Comparison of ENCODE assay signal across 22 cellular contexts in the genomic region with DNA sequence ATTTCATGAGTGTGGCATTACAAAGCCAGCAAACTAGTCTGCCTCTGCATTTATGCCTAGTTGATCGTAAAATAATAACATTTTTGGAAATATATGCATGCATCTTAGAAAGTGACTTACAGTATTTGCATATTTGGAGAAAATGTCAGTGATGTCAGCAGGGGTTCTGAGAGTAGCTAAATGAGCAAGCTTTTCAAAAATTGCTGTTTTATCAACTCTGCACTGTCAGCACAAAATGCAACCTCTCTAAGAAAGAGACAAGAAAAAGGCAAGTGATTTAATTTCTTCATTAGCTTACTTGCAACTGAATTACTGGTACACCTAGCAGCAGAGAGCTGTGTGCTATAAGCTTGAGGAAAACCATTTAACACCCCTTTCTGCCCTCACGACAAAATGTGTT.
"Had no signal": no experiment of that assay in that cellular context is flagged by ENCODE, and none has a peak within 500 bp of the region (broad histone marks: within the 10 kb centered on the region; RNA-seq: fewer than 3 reads in every experiment).

No MANE protein-coding gene starts in this region.

- DNase-seq: effector memory CD8-positive, alpha-beta T cell; gastrocnemius medialis; heart right ventricle; hypothalamus; kidney glomerular epithelial cell; mammary epithelial cell; mucosa of descending colon; naive thymus-derived CD8-positive, alpha-beta T cell; stimulated activated CD4-positive, alpha-beta T cell treated with anti-CD3 and anti-CD28 coated beads, Interleukin-2, amount 100 ng/mL, for 24 hours; stimulated activated CD4-positive, alpha-beta T cell treated with anti-CD3 and anti-CD28 coated beads, Interleukin-4, amount 100 ng/mL, for 4 hours; stimulated activated naive B cell treated with anti-CD40 and anti-IgM and Interleukin-4, amounts not matched to agents 10 μg/mL and 1 μg/mL and 100 μg/mL, for 72 hours; stimulated activated naive CD8-positive, alpha-beta T cell treated with anti-CD3 and anti-CD28 coated beads, Interleukin-15, amount 100 ng/mL, for 72 hours; testis; upper lobe of right lung had no signal

- H3K27me3 ChIP-seq: esophagus muscularis mucosa, gastrocnemius medialis, heart right ventricle, testis, tibial nerve, upper lobe of right lung, vagina had no signal

- H3K9me3 ChIP-seq: esophagus muscularis mucosa, gastrocnemius medialis, heart right ventricle, mucosa of descending colon, prostate gland, testis, tibial nerve, upper lobe of right lung, vagina had no signal

- H3K4me3 ChIP-seq: esophagus muscularis mucosa, gastrocnemius medialis, heart right ventricle, mucosa of descending colon, prostate gland, testis, tibial nerve, upper lobe of right lung, vagina had no signal

- H3K4me1 ChIP-seq: esophagus muscularis mucosa, gastrocnemius medialis, heart right ventricle, parathyroid adenoma, prostate gland, testis, tibial nerve, upper lobe of right lung, vagina had no signal

- H3K27ac ChIP-seq: epithelial cell of prostate, esophagus muscularis mucosa, gastrocnemius medialis, heart right ventricle, parathyroid adenoma, prostate gland, testis, tibial nerve, upper lobe of right lung, vagina had no signal

- H2AFZ ChIP-seq: parathyroid adenoma had no signal

- H3K79me2 ChIP-seq: parathyroid adenoma had no signal

- H3K36me3 ChIP-seq: esophagus muscularis mucosa, gastrocnemius medialis, heart right ventricle, prostate gland, tibial nerve, upper lobe of right lung, vagina had no signal

- H3K9ac ChIP-seq: parathyroid adenoma had no signal

- ATAC-seq: effector memory CD8-positive, alpha-beta T cell; gastrocnemius medialis; heart right ventricle; mucosa of descending colon; naive thymus-derived CD8-positive, alpha-beta T cell; sciatic nerve; stimulated activated naive B cell treated with anti-CD40 and anti-IgM and Interleukin-4, amounts not matched to agents 10 μg/mL and 1 μg/mL and 100 μg/mL, for 72 hours; stimulated activated naive CD8-positive, alpha-beta T cell treated with anti-CD3 and anti-CD28 coated beads, Interleukin-15, amount 100 ng/mL, for 72 hours; upper lobe of right lung had no signal

- FAIRE-seq: islet of Langerhans had no signal
